In the genomic region with DNA sequence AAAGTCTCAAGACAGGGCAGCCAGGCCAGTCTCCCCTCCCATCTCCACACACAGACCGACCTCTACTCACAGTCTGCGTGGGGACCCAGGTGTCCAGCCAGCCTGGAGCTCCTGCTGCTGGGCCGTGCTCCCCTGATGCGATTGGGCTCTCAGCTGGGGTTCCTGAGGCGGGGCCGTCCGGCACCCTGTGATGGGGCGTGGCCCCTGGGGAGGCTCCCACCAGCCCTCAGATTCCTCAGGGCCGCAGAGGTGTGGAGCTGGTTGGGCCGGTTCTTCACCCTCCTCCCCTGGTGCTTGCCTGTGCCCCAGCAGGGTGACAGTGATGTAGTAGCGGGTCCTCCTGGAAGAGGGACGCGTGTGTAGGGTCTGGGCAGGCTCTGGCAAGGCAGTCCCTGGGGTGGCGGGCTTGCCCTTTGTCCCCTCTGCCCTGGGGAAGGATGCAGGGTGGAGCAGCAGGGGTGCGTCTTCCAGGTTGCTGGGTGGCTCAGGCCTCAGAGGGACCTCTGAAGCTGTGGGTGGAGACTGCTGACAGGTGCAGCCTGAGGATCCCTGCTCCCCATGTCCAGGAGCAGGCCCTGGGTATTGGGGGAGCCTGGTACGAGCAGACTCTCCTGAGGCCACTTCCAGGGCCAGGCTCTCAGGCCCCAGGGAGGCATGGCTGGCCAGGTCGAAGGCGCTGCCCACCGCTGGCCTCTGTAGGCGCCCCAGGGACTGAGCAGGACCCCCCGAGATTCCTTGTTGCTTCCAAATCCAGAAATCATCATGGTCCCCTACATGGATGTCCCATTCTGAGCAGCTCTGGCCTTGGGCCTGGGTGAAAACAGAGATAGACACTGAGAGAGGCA, we compare ENCODE assay signal across 18 cellular contexts. TPM values are rescaled to one million over a fixed set of nuclear protein-coding genes. Genes with fewer than 3 reads are reported as not detected.
DNase-seq lines count a peak whose midpoint lies in the region; ATAC-seq, FAIRE-seq and TF ChIP-seq lines count a peak whose summit lies in the region.
"Had no signal": no experiment of that assay in that cellular context is flagged by ENCODE, and none has a peak within 500 bp of the region (broad histone marks: within the 10 kb centered on the region; RNA-seq: fewer than 3 reads in every experiment).

CRYBG2 (minus strand) TSS at position 155 of the 845 bp plus-strand sequence. CDS start 7,473 bp downstream, outside the sequence.

- TF ChIP-seq CTCF in A549 (IDR thresholded peaks at IDR 0.05) (no peak), LNCaP clone FGC (IDR thresholded peaks at IDR 0.05; ENCODE audit: control insufficient read depth, extremely low read depth, insufficient read depth) (no peak), H1 (IDR thresholded peaks at IDR 0.05; ENCODE audit: control extremely low read depth in 1 of 3, insufficient read depth in 1 of 3, low read depth in 1 of 3, low read length in 3 of 3) (no peak), nephron progenitor cell (IDR thresholded peaks at IDR 0.05) (no peak), kidney (IDR thresholded peaks at IDR 0.05; ENCODE audit: borderline replicate concordance, extremely low read depth, insufficient read depth) (no peak)

- H2AK5ac ChIP-seq in H1 (ENCODE audit: low read depth, low read length), result no peak within 1 kb of the TSS

- H2BK120ac ChIP-seq in H1 (replicated peaks; ENCODE audit: low read depth, low read length), result no peak within 1 kb of the TSS

- peak within 1 kb of the TSS; percentile 62; the same call in 1 of the 2 replicates for H2BK12ac ChIP-seq in H1 (ENCODE audit: low read depth, low read length)

- no peak within 1 kb of the TSS for H3K56ac ChIP-seq in H1 (replicated peaks; ENCODE audit: insufficient read length, low read depth, low read length)

- no peaks in the 10 kb centered on the region for H3K9me3 Mint-ChIP-seq in nephron progenitor cell
- H3K9me3 Mint-ChIP-seq: naive thymus-derived CD8-positive, alpha-beta T cell had no signal

- 87% methylated on average over 4 of the region's 21 CpGs for WGBS in A549 (ENCODE audit: missing lambda C conversion rate)
- 90% methylated on average over 21 of the region's 21 CpGs; no CpG with 5 or more reads in 1 of the 2 experiments for WGBS in H1 (ENCODE audit: extremely low coverage in 1 of 2, insufficient coverage in 1 of 2, insufficient read length in 1 of 2, insufficient replicate concordance in 2 of 2, low coverage in 1 of 2, low lambda C conversion rate in 2 of 2, missing lambda C conversion rate in 1 of 2), 2 experiments

- H3K4me3 Mint-ChIP-seq in nephron progenitor cell, result no peak within 1 kb of the TSS
- H3K4me3 Mint-ChIP-seq: activated CD8-positive, alpha-beta T cell treated with anti-CD3 and anti-CD28 coated beads, Interleukin-2, amount 10 ng/mL, durations not matched to agents 7 days and 5 days; naive thymus-derived CD8-positive, alpha-beta T cell had no signal

- no peak within 1 kb of the TSS for H3K4ac ChIP-seq in H1 (replicated peaks; ENCODE audit: insufficient read length, low read depth, low read length)

- TF ChIP-seq RAD21 in A549 (conservative IDR thresholded peaks at IDR 0.05 in 1 of 2, IDR thresholded peaks at IDR 0.05 in 1 of 2) (no peak), H1 (IDR thresholded peaks at IDR 0.05 in 1 of 2, conservative IDR thresholded peaks at IDR 0.05 in 1 of 2; ENCODE audit: low read depth in 2 of 2, low read length in 2 of 2) (no peak)

- CTCF ChIA-PET in A549 (lab: Yijun Ruan, JAX), result interaction anchor here (0.7 to 2.7 kb wide), 6 partner anchors 10 to 120 kb away, joined by 3 to 24 read pairs (median 4); partner anchors contain the start of gene CEP85
- CTCF ChIA-PET in H1 (lab: Charles Lee; ENCODE audit: partially characterized antibody), result interaction anchor here (0.9 to 5.2 kb wide), 12 partner anchors 8 to 69 kb away, joined by 3 to 25 read pairs (median 6); no protein-coding TSS in a partner anchor

- H3K4me1 Mint-ChIP-seq in nephron progenitor cell, result peaks cover 66% of the 10 kb centered on the region

- FAIRE-seq in A549 (lab: Jason Lieb, UNC) (no peak), H1 (lab: Jason Lieb, UNC) (no peak), kidney (lab: Jason Lieb, UNC) (no peak)
- FAIRE-seq: GM12891, urothelium cell line had no signal

- no peak within 1 kb of the TSS for H2AFZ ChIP-seq in H1 (ENCODE audit: low read length)

- no peak for TF ChIP-seq EP300 in A549 (IDR thresholded peaks at IDR 0.05)
- TF ChIP-seq EP300 in H1 (IDR thresholded peaks at IDR 0.05; ENCODE audit: borderline replicate concordance in 1 of 2, low read depth in 2 of 2, low read length in 2 of 2), result no peak

- no peak within 1 kb of the TSS for H3K23ac ChIP-seq in H1 (ENCODE audit: insufficient read length)

- no peaks in the 10 kb centered on the region for H3K36me3 Mint-ChIP-seq in nephron progenitor cell (ENCODE audit: low read depth)
- H3K36me3 Mint-ChIP-seq: naive thymus-derived CD8-positive, alpha-beta T cell had no signal

- H3K27me3 Mint-ChIP-seq in nephron progenitor cell (ENCODE audit: low read depth, poor library complexity), result peaks cover 20% of the 10 kb centered on the region

- H4K8ac ChIP-seq in H1 (ENCODE audit: extremely low read depth, insufficient read depth, low read length), result 0 out of 2 replicates have a peak within 1 kb of the TSS, but pooled peaks have one; percentile 18

- H3K36me3 ChIP-seq in H1 (ENCODE audit: control insufficient read depth in 2 of 4, insufficient read depth in 4 of 4, low read length in 3 of 4) (no peaks in the 10 kb centered on the region), kidney (ENCODE audit: control insufficient read depth in 1 of 2, insufficient read depth in 2 of 2, low read length in 2 of 2) (no peaks in the 10 kb centered on the region)
- H3K36me3 ChIP-seq: cardiac muscle cell, esophagus muscularis mucosa had no signal

- H3K4me1 ChIP-seq in A549, result peaks cover 74% of the 10 kb centered on the region
- H3K4me1 ChIP-seq in H1 (replicated peaks in 1 of 4; ENCODE audit: control insufficient read depth in 3 of 4, insufficient read depth in 4 of 4, low read length in 3 of 4), result peaks cover 14 to 39% (median 19%) of the 10 kb centered on the region in 4 experiments
- H3K4me1 ChIP-seq in kidney (ENCODE audit: control insufficient read depth in 1 of 2, insufficient read depth in 1 of 2, low read depth in 1 of 2, low read length in 2 of 2), result peaks cover 4% of the 10 kb centered on the region in 2 donors
- H3K4me1 ChIP-seq: esophagus muscularis mucosa had no signal

- no peak within 1 kb of the TSS for H3K14ac ChIP-seq in H1 (ENCODE audit: insufficient read length)

- H4K20me1 ChIP-seq in H1 (replicated peaks in 1 of 2; ENCODE audit: control insufficient read depth in 1 of 2, insufficient read depth in 2 of 2, low read length in 2 of 2), result peaks cover 0 to 1% of the 10 kb centered on the region in 2 experiments

- TF ChIP-seq POLR2A in A549 (IDR thresholded peaks at IDR 0.05; ENCODE audit: low read length), result no peak
- no peak for TF ChIP-seq POLR2A in H1 (IDR thresholded peaks at IDR 0.05; ENCODE audit: control extremely low read depth in 1 of 2, low read depth in 2 of 2, low read length in 2 of 2)

- peaks cover 2% of the 10 kb centered on the region; the same call in 1 of the 2 replicates for H3K79me1 ChIP-seq in H1 (ENCODE audit: low read depth, low read length)

- POLR2A ChIA-PET in A549 (lab: Yijun Ruan, JAX), result no interaction called here
- POLR2A ChIA-PET in H1 (lab: Charles Lee; ENCODE audit: partially characterized antibody), result interaction anchor here (0.7 to 3.3 kb wide), 12 partner anchors 7 to 117 kb away, joined by 3 to 16 read pairs (median 6); partner anchors contain the start of gene LIN28A

- H3K4me3 ChIP-seq in A549 (no peak within 1 kb of the TSS), LNCaP clone FGC (ENCODE audit: low read depth, low read length) (no peak within 1 kb of the TSS), H1 (ENCODE audit: extremely low read depth in 1 of 4, insufficient read depth in 2 of 4, low read depth in 3 of 4, low read length in 4 of 4) (no peak within 1 kb of the TSS), kidney (ENCODE audit: low read length in 2 of 2) (no peak within 1 kb of the TSS)
- H3K4me3 ChIP-seq: cardiac muscle cell, esophagus muscularis mucosa had no signal

- intact Hi-C loops in kidney (cut with DNase I), result no loop called here

- H3K9ac ChIP-seq in H1 (replicated peaks in 1 of 4; ENCODE audit: extremely low read depth in 1 of 4, low read depth in 3 of 4, low read length in 3 of 4) (no peak within 1 kb of the TSS), kidney (ENCODE audit: low read length in 2 of 2) (no peak within 1 kb of the TSS)

- H3K9me3 ChIP-seq in A549 (no peaks in the 10 kb centered on the region), H1 (ENCODE audit: insufficient read depth in 2 of 2, low read depth in 1 of 2, low read length in 1 of 2) (no peaks in the 10 kb centered on the region), kidney (ENCODE audit: control insufficient read depth in 1 of 2, low read length in 2 of 2) (no peaks in the 10 kb centered on the region)
- H3K9me3 ChIP-seq: esophagus muscularis mucosa had no signal

- H3K18ac ChIP-seq in H1 (ENCODE audit: extremely low read depth, low read length), result no peak within 1 kb of the TSS

- H2BK20ac ChIP-seq in H1 (ENCODE audit: low read length), result no peak within 1 kb of the TSS

- no peak for DNase-seq in A549 (ENCODE audit: low read depth in 1 of 2, low spot score in 1 of 2)
- DNase-seq in LNCaP clone FGC (ENCODE audit: low read depth), result peak; percentile 14
- DNase-seq in H1 (ENCODE audit: low read depth in 1 of 2, low spot score in 2 of 2), result no peak
- no peak for DNase-seq in nephron progenitor cell
- no peak for DNase-seq in kidney
- no peak for DNase-seq in NCI-H345 (lab: John Stamatoyannopoulos, UW)
- DNase-seq: activated CD8-positive, alpha-beta T cell treated with anti-CD3 and anti-CD28 coated beads, Interleukin-2, amount 10 ng/mL, durations not matched to agents 7 days and 5 days; activated naive CD4-positive, alpha-beta T cell; DMS79; HCEC 1CT; naive thymus-derived CD8-positive, alpha-beta T cell; NCI-H1694 had no signal

- H2BK15ac ChIP-seq in H1 (ENCODE audit: low read length), result no peak within 1 kb of the TSS

- no peak for ATAC-seq in A549
- no peak for ATAC-seq in GM21786 (IDR thresholded peaks at IDR 0.05; ENCODE audit: unreplicated experiment)
- no peak for ATAC-seq in GM19035 (IDR thresholded peaks at IDR 0.05; ENCODE audit: unreplicated experiment)
- ATAC-seq: activated CD8-positive, alpha-beta T cell treated with anti-CD3 and anti-CD28 coated beads, Interleukin-2, amount 10 ng/mL, durations not matched to agents 7 days and 5 days; naive thymus-derived CD8-positive, alpha-beta T cell had no signal

- 0 out of 2 replicates have a peak within 1 kb of the TSS, but pooled peaks have one; percentile 8 for H2BK5ac ChIP-seq in H1 (ENCODE audit: low read depth, low read length)

- H3K4me2 ChIP-seq in A549 (peak within 1 kb of the TSS; percentile 64), H1 (ENCODE audit: insufficient read depth in 1 of 2, low read depth in 2 of 2, low read length in 2 of 2) (no peak within 1 kb of the TSS)

- H3K79me2 ChIP-seq in H1 (ENCODE audit: control insufficient read depth in 1 of 2, insufficient read depth in 2 of 2, low read length in 2 of 2), result no peaks in the 10 kb centered on the region

- H3K27ac Mint-ChIP-seq in nephron progenitor cell, result peak within 1 kb of the TSS; percentile 57
- H3K27ac Mint-ChIP-seq: activated CD8-positive, alpha-beta T cell treated with anti-CD3 and anti-CD28 coated beads, Interleukin-2, amount 10 ng/mL, durations not matched to agents 7 days and 5 days had no signal

- peak within 1 kb of the TSS; percentile 78 to 95; a peak in 5 of 6 replicates for H3K27ac ChIP-seq in A549
- H3K27ac ChIP-seq in H1 (ENCODE audit: low read depth, low read length), result no peak within 1 kb of the TSS
- no peak within 1 kb of the TSS for H3K27ac ChIP-seq in kidney (ENCODE audit: low read depth in 2 of 2, low read length in 2 of 2)
- H3K27ac ChIP-seq: cardiac muscle cell, esophagus muscularis mucosa had no signal

- H4K5ac ChIP-seq in H1 (ENCODE audit: insufficient read length, low read depth, low read length), result no peak within 1 kb of the TSS

- no peaks in the 10 kb centered on the region for H3K27me3 ChIP-seq in H1 (replicated peaks in 1 of 4; ENCODE audit: control insufficient read depth in 3 of 4, extremely low read depth in 1 of 4, insufficient read depth in 3 of 4, low read length in 3 of 4)

- H4K91ac ChIP-seq in H1 (replicated peaks; ENCODE audit: insufficient read length, low read length), result no peak within 1 kb of the TSS

- no peaks in the 10 kb centered on the region for H3K23me2 ChIP-seq in H1 (ENCODE audit: low read depth, low read length)

RNA-seq across cellular contexts. Expression of gene CRYBG2, which starts in this region (rescaled TPM):
- 0.67 and 1.1 TPM in 2 replicates for polyA plus RNA-seq in A549 (2011; rRNA removed)
- 2.0 and 2.1 TPM in 2 replicates for polyA plus RNA-seq in A549 (2012; cell fraction: cytosol; rRNA removed)
- 4.9 and 8.7 TPM in 2 replicates for polyA plus RNA-seq in A549 (2012; cell fraction: nucleus; rRNA removed)
- polyA plus RNA-seq in A549 (2017; fragmentation: RNase III; extraction: RNeasy Plus Mini Kit Qiagen cat#74134 plus additional on column Dnase treatment), result 2.3 to 2.7 TPM (median 2.4 TPM) in 3 replicates
- polyA minus RNA-seq in A549 (2011; rRNA and poly(A)+ RNA removed), result 2.0 and 3.8 TPM in 2 replicates
- total RNA-seq in H1 (2021; fragmentation: NEBNext Ultra II Directional; extraction: Animal tissue kit (Norgen Biotek cat#: 25700)), result 17.0 and 22.2 TPM in 2 replicates
- polyA plus RNA-seq in H1 (2011; rRNA removed), result 14.2 and 22.1 TPM in 2 replicates
- polyA plus RNA-seq in H1 (2011; cell fraction: cytosol; rRNA removed), result 16.1 TPM
- polyA plus RNA-seq in H1 (2011; cell fraction: nucleus; rRNA removed), result 35.5 TPM
- 11.8 to 18.8 TPM (median 17.2 TPM) in 4 replicates for polyA plus RNA-seq in H1 (2012, experiment 1 of 2)
- 11.2 TPM for polyA plus RNA-seq in H1 (2012, experiment 2 of 2)
- 7.4 TPM for polyA plus RNA-seq in H1 (2013, experiment 1 of 2)
- 7.6 TPM for polyA plus RNA-seq in H1 (2013, experiment 2 of 2)
- polyA minus RNA-seq in H1 (2011; rRNA and poly(A)+ RNA removed), result 6.0 and 7.1 TPM in 2 replicates
- polyA minus RNA-seq in H1 (2011; cell fraction: cytosol; rRNA and poly(A)+ RNA removed), result 11.9 TPM
- polyA minus RNA-seq in H1 (2011; cell fraction: nucleus; rRNA and poly(A)+ RNA removed), result 11.7 TPM
- 2.2 TPM for total RNA-seq in kidney
- not detected for polyA plus RNA-seq in kidney (ENCODE audit: insufficient read depth, low read depth, low replicate concordance)

Comparison
In these comparisons a context has a peak if more than half of its experiments do, and no peak if none do; other contexts are left out.
1. H3K27ac ChIP-seq: peak in A549 (2 of 2); none in H1 (single experiment) and kidney (0 of 2).